29 cellular contexts compared by ENCODE assay signal in the genomic region with DNA sequence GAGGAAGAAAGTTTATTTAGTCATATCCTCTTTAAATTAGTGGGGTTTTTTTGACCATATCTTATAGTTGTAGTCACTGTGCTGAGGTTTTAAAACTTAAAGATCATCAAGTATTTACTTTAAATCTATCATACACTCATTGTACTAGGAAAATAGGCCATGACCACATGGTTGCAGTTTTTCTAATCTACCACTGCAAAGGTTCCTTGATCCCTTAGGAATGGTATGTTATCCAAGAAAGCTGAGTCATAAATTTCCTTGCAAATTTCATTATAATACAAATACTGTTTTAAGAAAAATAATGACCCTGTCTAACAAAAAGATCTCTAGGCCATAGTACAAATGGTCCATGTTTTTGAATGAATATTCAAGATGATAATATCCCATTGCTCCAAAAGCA.
"Had no signal": no experiment of that assay in that cellular context is flagged by ENCODE, and none has a peak within 500 bp of the region (broad histone marks: within the 10 kb centered on the region; RNA-seq: fewer than 3 reads in every experiment).

No MANE protein-coding gene starts in this region.

- ATAC-seq: activated CD4-positive, CD25-positive, alpha-beta regulatory T cell treated with anti-CD3 and anti-CD28 coated beads, Interleukin-2, amount 50 U/mL, for 24 hours; activated naive CD4-positive, alpha-beta T cell treated with anti-CD3 and anti-CD28 coated beads, Interleukin-2, amount 50 U/mL, for 72 hours; activated T-cell treated with anti-CD3 and anti-CD28 coated beads, Interleukin-2, amount 50 U/mL, for 72 hours; T-cell had no signal

- H3K27ac Mint-ChIP-seq: activated B cell treated with CpG ODN at 0.5 μM for 24 hours; activated CD4-positive, alpha-beta memory T cell treated with anti-CD3 and anti-CD28 coated beads, Interleukin-2, amount 10 ng/mL, durations not matched to agents 7 days and 5 days; activated CD4-positive, alpha-beta T cell treated with anti-CD3 and anti-CD28 coated beads, Interleukin-2, amount 10 ng/mL, durations not matched to agents 24 days and 14 days; activated naive CD4-positive, alpha-beta T cell treated with anti-CD3 and anti-CD28 coated beads, Interleukin-2, amount 10 ng/mL, durations not matched to agents 7 days and 5 days; activated naive CD4-positive, alpha-beta T cell treated with anti-CD3 and anti-CD28 coated beads, Interleukin-2, amount 50 U/mL, for 72 hours; activated naive CD8-positive, alpha-beta T cell treated with anti-CD3 and anti-CD28 coated beads, Interleukin-2, amount 10 ng/mL, durations not matched to agents 7 days and 5 days; activated T-cell treated with anti-CD3 and anti-CD28 coated beads, Interleukin-2, amount 50 U/mL, for 24 hours; activated T-cell treated with anti-CD3 and anti-CD28 coated beads, Interleukin-2, amount 50 U/mL, for 72 hours; brain; T-cell; T-helper 1 cell treated with Interleukin-12 subunit alpha and Interleukin-12 subunit beta and Interleukin-4 antibody, amounts not matched to agents 30 μg/mL and 1 μg/mL, for 36 hours; T-helper 2 cell treated with Interferon-gamma antibody and Interleukin-4, amounts not matched to agents 5 μg/mL and 100 μg/mL, for 36 hours had no signal

- DNase-seq: activated B cell treated with CpG ODN at 0.5 μM for 24 hours; activated CD4-positive, alpha-beta memory T cell treated with anti-CD3 and anti-CD28 coated beads, Interleukin-2, amount 10 ng/mL, durations not matched to agents 7 days and 5 days; activated CD4-positive, alpha-beta T cell treated with anti-CD3 and anti-CD28 coated beads, Interleukin-2, amount 10 ng/mL, durations not matched to agents 24 days and 14 days; activated CD8-positive, alpha-beta memory T cell treated with anti-CD3 and anti-CD28 coated beads, Interleukin-2, amount 50 U/mL, for 48 hours; activated gamma-delta T cell; activated naive CD4-positive, alpha-beta T cell; activated naive CD4-positive, alpha-beta T cell treated with anti-CD3 and anti-CD28 coated beads, Interleukin-2, amount 10 ng/mL, durations not matched to agents 7 days and 5 days; activated naive CD8-positive, alpha-beta T cell treated with anti-CD3 and anti-CD28 coated beads, Interleukin-2, amount 10 ng/mL, durations not matched to agents 7 days and 5 days; activated T-cell treated with anti-CD3 and anti-CD28 coated beads for 4 hours; activated T-cell treated with anti-CD3 and anti-CD28 coated beads, Interleukin-2, amount 50 U/mL, for 24 hours; activated T-cell treated with anti-CD3 and anti-CD28 coated beads, Interleukin-2, amount 50 U/mL, for 72 hours; central memory CD4-positive, alpha-beta T cell; cerebellar nuclear complex; colonic mucosa; effector CD8-positive, alpha-beta T cell; esophagus squamous epithelium; head of caudate nucleus; SW 1271; T-cell; T1000; WERI-Rb-1 had no signal

- H3K4me3 ChIP-seq: ascending aorta, breast epithelium, cardiac muscle cell, colonic mucosa, esophagus squamous epithelium had no signal

- H3K4me3 Mint-ChIP-seq: activated B cell treated with CpG ODN at 0.5 μM for 24 hours; activated CD4-positive, alpha-beta memory T cell treated with anti-CD3 and anti-CD28 coated beads, Interleukin-2, amount 10 ng/mL, durations not matched to agents 7 days and 5 days; activated CD4-positive, alpha-beta T cell treated with anti-CD3 and anti-CD28 coated beads, Interleukin-2, amount 10 ng/mL, durations not matched to agents 24 days and 14 days; activated naive CD4-positive, alpha-beta T cell treated with anti-CD3 and anti-CD28 coated beads, Interleukin-2, amount 10 ng/mL, durations not matched to agents 7 days and 5 days; activated naive CD8-positive, alpha-beta T cell treated with anti-CD3 and anti-CD28 coated beads, Interleukin-2, amount 10 ng/mL, durations not matched to agents 7 days and 5 days; activated T-cell treated with anti-CD3 and anti-CD28 coated beads, Interleukin-2, amount 50 U/mL, for 24 hours; activated T-cell treated with anti-CD3 and anti-CD28 coated beads, Interleukin-2, amount 50 U/mL, for 72 hours; brain; T-cell; T-helper 1 cell treated with Interleukin-12 subunit alpha and Interleukin-12 subunit beta and Interleukin-4 antibody, amounts not matched to agents 30 μg/mL and 1 μg/mL, for 36 hours; T-helper 2 cell treated with Interferon-gamma antibody and Interleukin-4, amounts not matched to agents 5 μg/mL and 100 μg/mL, for 36 hours had no signal

- H3K36me3 Mint-ChIP-seq: activated naive CD4-positive, alpha-beta T cell treated with anti-CD3 and anti-CD28 coated beads, Interleukin-2, amount 10 ng/mL, durations not matched to agents 7 days and 5 days; activated naive CD4-positive, alpha-beta T cell treated with anti-CD3 and anti-CD28 coated beads, Interleukin-2, amount 50 U/mL, for 72 hours; activated naive CD8-positive, alpha-beta T cell treated with anti-CD3 and anti-CD28 coated beads, Interleukin-2, amount 10 ng/mL, durations not matched to agents 7 days and 5 days; brain; T-cell had no signal

- H3K4me1 Mint-ChIP-seq: activated B cell treated with CpG ODN at 0.5 μM for 24 hours; activated CD4-positive, alpha-beta memory T cell treated with anti-CD3 and anti-CD28 coated beads, Interleukin-2, amount 10 ng/mL, durations not matched to agents 7 days and 5 days; activated CD4-positive, alpha-beta T cell treated with anti-CD3 and anti-CD28 coated beads, Interleukin-2, amount 10 ng/mL, durations not matched to agents 24 days and 14 days; activated naive CD4-positive, alpha-beta T cell treated with anti-CD3 and anti-CD28 coated beads, Interleukin-2, amount 10 ng/mL, durations not matched to agents 7 days and 5 days; brain; T-cell had no signal

- H3K9me3 Mint-ChIP-seq: activated B cell treated with CpG ODN at 0.5 μM for 24 hours; activated CD4-positive, alpha-beta memory T cell treated with anti-CD3 and anti-CD28 coated beads, Interleukin-2, amount 10 ng/mL, durations not matched to agents 7 days and 5 days; activated CD4-positive, alpha-beta T cell treated with anti-CD3 and anti-CD28 coated beads, Interleukin-2, amount 10 ng/mL, durations not matched to agents 24 days and 14 days; activated naive CD4-positive, alpha-beta T cell treated with anti-CD3 and anti-CD28 coated beads, Interleukin-2, amount 10 ng/mL, durations not matched to agents 7 days and 5 days; activated naive CD4-positive, alpha-beta T cell treated with anti-CD3 and anti-CD28 coated beads, Interleukin-2, amount 50 U/mL, for 72 hours; activated T-cell treated with anti-CD3 and anti-CD28 coated beads, Interleukin-2, amount 50 U/mL, for 24 hours; activated T-cell treated with anti-CD3 and anti-CD28 coated beads, Interleukin-2, amount 50 U/mL, for 72 hours; brain; T-cell; T-helper 1 cell treated with Interleukin-12 subunit alpha and Interleukin-12 subunit beta and Interleukin-4 antibody, amounts not matched to agents 30 μg/mL and 1 μg/mL, for 36 hours; T-helper 2 cell treated with Interferon-gamma antibody and Interleukin-4, amounts not matched to agents 5 μg/mL and 100 μg/mL, for 36 hours had no signal
